29 cellular contexts compared by ENCODE assay signal in genomic region chr1:61332796-61333195, GRCh38.
DNase-seq lines count a peak whose midpoint lies in the region; ATAC-seq, FAIRE-seq and TF ChIP-seq lines count a peak whose summit lies in the region.
"Had no signal": no experiment of that assay in that cellular context is flagged by ENCODE, and none has a peak within 500 bp of the region (broad histone marks: within the 10 kb centered on the region; RNA-seq: fewer than 3 reads in every experiment).

No MANE protein-coding gene starts in this region.

- H3K9ac ChIP-seq in KMS-11 = peak overlapping the region; percentile 10; the same call in 1 of the 2 replicates
- H3K9ac ChIP-seq in GM12878 (ENCODE audit: control insufficient read depth, insufficient read depth, low read length) = no peak overlapping the region

- SMC1A ChIA-PET in GM12878 (lab: Charles Lee; ENCODE audit: uncharacterized antibody, unreplicated experiment) = interaction anchor here (1.0 kb wide), 1 partner anchor 1393 kb away, joined by 3 read pairs; no protein-coding TSS in a partner anchor

- POLR2A ChIA-PET in activated CD4-positive, alpha-beta T cell treated with anti-CD3 and anti-CD28 coated beads for 36 hours (lab: Charles Lee) = interaction anchor here (0.6 to 1.5 kb wide), 7 partner anchors 12 to 425 kb away, joined by 3 to 23 read pairs (median 5); no protein-coding TSS in a partner anchor
- POLR2A ChIA-PET in GM12878 (lab: Charles Lee) = no interaction called here

- RAD21 ChIA-PET in GM12878 (lab: Charles Lee; ENCODE audit: unreplicated experiment) = no interaction called here

- H3K27ac ChIP-seq in KMS-11 (peak overlapping the region; percentile 47; the same call in 1 of the 2 replicates), GM12878 (ENCODE audit: control insufficient read depth, insufficient read depth) (no peak overlapping the region)
- H3K27ac ChIP-seq: 22Rv1, Peyer's patch, SK-N-MC had no signal

- peaks cover 5% of the 10 kb centered on the region for H3K27me3 Mint-ChIP-seq in activated CD4-positive, alpha-beta T cell treated with anti-CD3 and anti-CD28 coated beads for 36 hours

- H3K36me3 Mint-ChIP-seq in activated CD4-positive, alpha-beta T cell treated with anti-CD3 and anti-CD28 coated beads for 36 hours (ENCODE audit: low read depth) = peaks cover 5% of the 10 kb centered on the region

- H3K4me3 ChIP-seq in KMS-11 (IDR thresholded peaks at IDR 0.05; ENCODE audit: insufficient read depth, low read depth, low read length) (no peak overlapping the region), GM12878 (no peak overlapping the region)
- H3K4me3 ChIP-seq: K562, Peyer's patch, SK-N-MC had no signal

- no peak for DNase-seq in activated CD4-positive, alpha-beta T cell treated with anti-CD3 and anti-CD28 coated beads for 36 hours
- no peak for DNase-seq in activated CD4-positive, alpha-beta T cell treated with anti-CD3 and anti-CD28 coated beads, Interleukin-2, amount 50 U/mL, for 48 hours
- DNase-seq in GM13977 (ENCODE audit: low spot score) (peak; percentile 14), GM12878 (ENCODE audit: low read depth, low spot score) (no peak), SIG-M5 (lab: John Stamatoyannopoulos, UW) (no peak), GM03348 (ENCODE audit: low spot score) (no peak)
- no peak for DNase-seq in stimulated activated CD4-positive, alpha-beta T cell treated with anti-CD3 and anti-CD28 coated beads, Interleukin-2, amount 100 ng/mL, for 24 hours
- DNase-seq: ACHN, BE2C, Calu3, DMS79 treated with DMSO at 0.1 percent for 48 hours, GF-D8, MV-4-11, NCI-H1105, NCI-H146, NCI-H1930, NCI-H2107, NCI-H446 treated with DMSO at 0.1 percent for 48 hours, NCI-H526, Peyer's patch, SHP77 treated with DMSO at 0.1 percent for 48 hours, SW 1271 had no signal

- no peak for ATAC-seq in activated CD4-positive, alpha-beta T cell treated with anti-CD3 and anti-CD28 coated beads for 36 hours
- peak; percentile 66 for ATAC-seq in GM12878
- ATAC-seq: K562 had no signal

- TF ChIP-seq RAD21 in GM12878 (IDR thresholded peaks at IDR 0.05; ENCODE audit: insufficient read depth, low read depth, low read length) = no peak

- H3K9me3 Mint-ChIP-seq in activated CD4-positive, alpha-beta T cell treated with anti-CD3 and anti-CD28 coated beads for 36 hours (ENCODE audit: low read depth) = no peaks in the 10 kb centered on the region
- H3K9me3 Mint-ChIP-seq: CD14-positive monocyte had no signal

- TF ChIP-seq POLR2A in GM12878 (IDR thresholded peaks at IDR 0.05; ENCODE audit: low read depth, low read length) = no peak

- WGBS in GM12878 (ENCODE audit: insufficient coverage, insufficient replicate concordance, low lambda C conversion rate, missing lambda C conversion rate) = 67% methylated on average over 1 of the region's 1 CpG

- CTCF ChIA-PET in activated CD4-positive, alpha-beta T cell treated with anti-CD3 and anti-CD28 coated beads for 36 hours (lab: Charles Lee) = interaction anchor here (0.7 to 1.5 kb wide), 8 partner anchors 10 to 290 kb away, joined by 3 to 8 read pairs (median 4); no protein-coding TSS in a partner anchor
- CTCF ChIA-PET in GM12878 (lab: Yijun Ruan, JAX) = no interaction called here

- no peak overlapping the region for H3K4me3 Mint-ChIP-seq in activated CD4-positive, alpha-beta T cell treated with anti-CD3 and anti-CD28 coated beads for 36 hours
- H3K4me3 Mint-ChIP-seq: CD14-positive monocyte had no signal

- H3K36me3 ChIP-seq in KMS-11 (ENCODE audit: insufficient read depth) (no peaks in the 10 kb centered on the region), GM12878 (ENCODE audit: control insufficient read depth in 2 of 2, insufficient read depth in 2 of 2, low read length in 1 of 2) (no peaks in the 10 kb centered on the region)
- H3K36me3 ChIP-seq: BE2C, Peyer's patch had no signal

- H2AFZ ChIP-seq in KMS-11 (ENCODE audit: low read depth) (no peak overlapping the region), GM12878 (ENCODE audit: control insufficient read depth, low read depth, low read length) (no peak overlapping the region)

- H3K27me3 ChIP-seq in KMS-11 (ENCODE audit: insufficient read depth, low read depth) (no peaks in the 10 kb centered on the region), GM12878 (replicated peaks in 1 of 2; ENCODE audit: control insufficient read depth in 2 of 2, insufficient read depth in 2 of 2, low read length in 1 of 2) (no peaks in the 10 kb centered on the region; a peak in 1 of 4 replicates)
- H3K27me3 ChIP-seq: BE2C, Peyer's patch had no signal

- no peak for TF ChIP-seq EP300 in GM12878 (IDR thresholded peaks at IDR 0.05; ENCODE audit: borderline replicate concordance in 1 of 2, control insufficient read depth in 1 of 2, low read depth in 2 of 2, low read length in 2 of 2)

- TF ChIP-seq CTCF in GM13977 (IDR thresholded peaks at IDR 0.05; ENCODE audit: extremely low read depth, insufficient read depth, missing control alignments) (no peak), KMS-11 (conservative IDR thresholded peaks at IDR 0.05; ENCODE audit: low read depth, low read length) (no peak), GM12878 (IDR thresholded peaks at IDR 0.05 in 2 of 3, conservative IDR thresholded peaks at IDR 0.05 in 1 of 3; ENCODE audit: control insufficient read depth in 2 of 3, extremely low read depth in 1 of 3, insufficient read depth in 1 of 3, low read depth in 3 of 3, low read length in 3 of 3) (no peak)

- intact Hi-C loops in activated CD4-positive, alpha-beta T cell treated with anti-CD3 and anti-CD28 coated beads for 36 hours (cut with DNase I, micrococcal nuclease) = loop anchor here (1.0 to 10.0 kb wide), 9 partner anchors 9 to 280 kb away; partner anchors contain the start of gene NFIA (in 1 of the 2)
- intact Hi-C loops in GM12878 (cut with micrococcal nuclease; ENCODE audit: unreplicated experiment) = loop anchor here (2.0 to 10.0 kb wide), 2 partner anchors 14 to 258 kb away; no protein-coding TSS in a partner anchor

- H3K27ac Mint-ChIP-seq in activated CD4-positive, alpha-beta T cell treated with anti-CD3 and anti-CD28 coated beads for 36 hours = peak overlapping the region; percentile 33
- H3K27ac Mint-ChIP-seq: CD14-positive monocyte had no signal

- in situ Hi-C loops in GM13977 (cut with MboI; ENCODE audit: low pct_unique_long_range_greater_than_20kb, low sequenced_read_pairs, unreplicated experiment) = no loop called here
- in situ Hi-C loops in GM12878 (cut with MboI) = no loop called here

- H3K9me3 ChIP-seq in GM12878 (replicated peaks; ENCODE audit: control insufficient read depth, insufficient read depth, low read length) = no peaks in the 10 kb centered on the region
- H3K9me3 ChIP-seq: BE2C, Peyer's patch had no signal

- no TSS peak for BruUV-seq in GM12878 (replicated peaks; lab: Mats Ljungman, UMichigan)

- H3K79me2 ChIP-seq in KMS-11 (ENCODE audit: insufficient read depth, low read depth) (no peaks in the 10 kb centered on the region), GM12878 (ENCODE audit: control insufficient read depth, insufficient read depth, low read length) (no peaks in the 10 kb centered on the region)

- H3K4me2 ChIP-seq in KMS-11 = peak overlapping the region; percentile 26
- no peak overlapping the region for H3K4me2 ChIP-seq in GM12878 (ENCODE audit: control insufficient read depth, insufficient read depth)

- H4K20me1 ChIP-seq in KMS-11 (ENCODE audit: insufficient read depth) (no peaks in the 10 kb centered on the region), GM12878 (ENCODE audit: control insufficient read depth, insufficient read depth) (no peaks in the 10 kb centered on the region)

- H3K4me1 ChIP-seq in KMS-11 (ENCODE audit: low read depth, poor library complexity, severe bottlenecking) (peaks cover 34% of the 10 kb centered on the region), GM12878 (ENCODE audit: control insufficient read depth, insufficient read depth, low read length) (no peaks in the 10 kb centered on the region)

- peaks cover 21% of the 10 kb centered on the region for H3K4me1 Mint-ChIP-seq in activated CD4-positive, alpha-beta T cell treated with anti-CD3 and anti-CD28 coated beads for 36 hours

- FAIRE-seq in GM12878 (lab: Jason Lieb, UNC) = no peak
- FAIRE-seq: H54, HTR-8/SVneo, K562 had no signal

TF ChIP-seq in GM12878, 131 proteins besides CTCF, POLR2A, EP300 and RAD21 (continues in another document):
- TF ChIP-seq, protein P1, sequence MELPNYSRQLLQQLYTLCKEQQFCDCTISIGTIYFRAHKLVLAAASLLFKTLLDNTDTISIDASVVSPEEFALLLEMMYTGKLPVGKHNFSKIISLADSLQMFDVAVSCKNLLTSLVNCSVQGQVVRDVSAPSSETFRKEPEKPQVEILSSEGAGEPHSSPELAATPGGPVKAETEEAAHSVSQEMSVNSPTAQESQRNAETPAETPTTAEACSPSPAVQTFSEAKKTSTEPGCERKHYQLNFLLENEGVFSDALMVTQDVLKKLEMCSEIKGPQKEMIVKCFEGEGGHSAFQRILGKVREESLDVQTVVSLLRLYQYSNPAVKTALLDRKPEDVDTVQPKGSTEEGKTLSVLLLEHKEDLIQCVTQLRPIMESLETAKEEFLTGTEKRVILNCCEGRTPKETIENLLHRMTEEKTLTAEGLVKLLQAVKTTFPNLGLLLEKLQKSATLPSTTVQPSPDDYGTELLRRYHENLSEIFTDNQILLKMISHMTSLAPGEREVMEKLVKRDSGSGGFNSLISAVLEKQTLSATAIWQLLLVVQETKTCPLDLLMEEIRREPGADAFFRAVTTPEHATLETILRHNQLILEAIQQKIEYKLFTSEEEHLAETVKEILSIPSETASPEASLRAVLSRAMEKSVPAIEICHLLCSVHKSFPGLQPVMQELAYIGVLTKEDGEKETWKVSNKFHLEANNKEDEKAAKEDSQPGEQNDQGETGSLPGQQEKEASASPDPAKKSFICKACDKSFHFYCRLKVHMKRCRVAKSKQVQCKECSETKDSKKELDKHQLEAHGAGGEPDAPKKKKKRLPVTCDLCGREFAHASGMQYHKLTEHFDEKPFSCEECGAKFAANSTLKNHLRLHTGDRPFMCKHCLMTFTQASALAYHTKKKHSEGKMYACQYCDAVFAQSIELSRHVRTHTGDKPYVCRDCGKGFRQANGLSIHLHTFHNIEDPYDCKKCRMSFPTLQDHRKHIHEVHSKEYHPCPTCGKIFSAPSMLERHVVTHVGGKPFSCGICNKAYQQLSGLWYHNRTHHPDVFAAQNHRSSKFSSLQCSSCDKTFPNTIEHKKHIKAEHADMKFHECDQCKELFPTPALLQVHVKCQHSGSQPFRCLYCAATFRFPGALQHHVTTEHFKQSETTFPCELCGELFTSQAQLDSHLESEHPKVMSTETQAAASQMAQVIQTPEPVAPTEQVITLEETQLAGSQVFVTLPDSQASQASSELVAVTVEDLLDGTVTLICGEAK (IDR thresholded peaks at IDR 0.05; ENCODE audit: borderline replicate concordance) = no peak
- TF ChIP-seq ZNF207 (IDR thresholded peaks at IDR 0.05; ENCODE audit: borderline replicate concordance) (no peak), SMAD1 (IDR thresholded peaks at IDR 0.05; ENCODE audit: low read depth, partially characterized antibody) (no peak), ZNF622 (IDR thresholded peaks at IDR 0.05) (no peak), SMC3 (IDR thresholded peaks at IDR 0.05; ENCODE audit: borderline replicate concordance, low read length) (no peak), MAX (IDR thresholded peaks at IDR 0.05; ENCODE audit: low read depth, low read length) (no peak)
